ENCODE assay signal across 1 cellular context in the genomic region with DNA sequence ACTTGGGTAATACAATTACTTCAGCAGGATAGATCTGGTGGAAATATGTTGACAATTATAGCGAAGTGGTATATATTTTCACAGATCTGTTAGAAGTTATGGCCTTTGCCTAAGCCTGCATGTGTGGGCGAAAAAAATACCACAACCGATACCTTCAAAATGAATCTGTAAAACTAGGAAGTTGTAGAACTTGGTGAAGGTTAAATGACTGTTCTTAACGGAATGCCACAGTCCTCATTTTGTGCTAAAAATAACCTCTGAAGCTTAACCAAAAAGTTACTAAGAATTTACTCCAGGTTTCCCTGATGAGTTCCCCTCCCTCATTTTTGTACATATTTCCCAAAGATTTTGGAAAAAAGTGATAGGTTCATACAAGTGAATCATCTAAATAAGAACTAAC.
TF ChIP-seq lines count a peak whose summit lies in the region.

No MANE protein-coding gene starts in this region.

TF ChIP-seq in GM12878, 131 proteins besides CTCF, POLR2A, EP300 and RAD21 (continued from another document):
- TF ChIP-seq, protein P1, sequence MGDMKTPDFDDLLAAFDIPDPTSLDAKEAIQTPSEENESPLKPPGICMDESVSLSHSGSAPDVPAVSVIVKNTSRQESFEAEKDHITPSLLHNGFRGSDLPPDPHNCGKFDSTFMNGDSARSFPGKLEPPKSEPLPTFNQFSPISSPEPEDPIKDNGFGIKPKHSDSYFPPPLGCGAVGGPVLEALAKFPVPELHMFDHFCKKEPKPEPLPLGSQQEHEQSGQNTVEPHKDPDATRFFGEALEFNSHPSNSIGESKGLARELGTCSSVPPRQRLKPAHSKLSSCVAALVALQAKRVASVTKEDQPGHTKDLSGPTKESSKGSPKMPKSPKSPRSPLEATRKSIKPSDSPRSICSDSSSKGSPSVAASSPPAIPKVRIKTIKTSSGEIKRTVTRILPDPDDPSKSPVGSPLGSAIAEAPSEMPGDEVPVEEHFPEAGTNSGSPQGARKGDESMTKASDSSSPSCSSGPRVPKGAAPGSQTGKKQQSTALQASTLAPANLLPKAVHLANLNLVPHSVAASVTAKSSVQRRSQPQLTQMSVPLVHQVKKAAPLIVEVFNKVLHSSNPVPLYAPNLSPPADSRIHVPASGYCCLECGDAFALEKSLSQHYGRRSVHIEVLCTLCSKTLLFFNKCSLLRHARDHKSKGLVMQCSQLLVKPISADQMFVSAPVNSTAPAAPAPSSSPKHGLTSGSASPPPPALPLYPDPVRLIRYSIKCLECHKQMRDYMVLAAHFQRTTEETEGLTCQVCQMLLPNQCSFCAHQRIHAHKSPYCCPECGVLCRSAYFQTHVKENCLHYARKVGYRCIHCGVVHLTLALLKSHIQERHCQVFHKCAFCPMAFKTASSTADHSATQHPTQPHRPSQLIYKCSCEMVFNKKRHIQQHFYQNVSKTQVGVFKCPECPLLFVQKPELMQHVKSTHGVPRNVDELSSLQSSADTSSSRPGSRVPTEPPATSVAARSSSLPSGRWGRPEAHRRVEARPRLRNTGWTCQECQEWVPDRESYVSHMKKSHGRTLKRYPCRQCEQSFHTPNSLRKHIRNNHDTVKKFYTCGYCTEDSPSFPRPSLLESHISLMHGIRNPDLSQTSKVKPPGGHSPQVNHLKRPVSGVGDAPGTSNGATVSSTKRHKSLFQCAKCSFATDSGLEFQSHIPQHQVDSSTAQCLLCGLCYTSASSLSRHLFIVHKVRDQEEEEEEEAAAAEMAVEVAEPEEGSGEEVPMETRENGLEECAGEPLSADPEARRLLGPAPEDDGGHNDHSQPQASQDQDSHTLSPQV (IDR thresholded peaks at IDR 0.05), result no peak
